ENCODE assay signal across 11 cellular contexts in the genomic region with DNA sequence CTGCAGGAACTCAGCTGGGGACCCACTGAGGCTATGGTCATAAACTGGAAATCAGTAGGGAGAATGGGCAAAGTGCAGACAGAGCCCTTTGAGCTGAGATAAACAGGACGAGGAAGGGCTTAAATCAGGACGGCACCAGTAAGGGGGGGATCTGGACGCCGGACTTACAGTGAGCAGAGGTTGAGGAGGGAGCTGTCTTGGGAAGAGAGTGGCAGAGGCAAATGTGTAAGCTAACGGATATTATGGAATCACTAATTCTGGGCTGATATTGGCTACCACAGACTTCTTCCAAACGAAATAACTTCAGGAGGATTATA. TPM values are rescaled to one million over a fixed set of nuclear protein-coding genes. Genes with fewer than 3 reads are reported as not detected.
A peak's percentile ranks its signal among the peaks of the same experiment; 100 is the strongest.
DNase-seq lines count a peak whose midpoint lies in the region; ATAC-seq and TF ChIP-seq lines count a peak whose summit lies in the region.
"Had no signal": no experiment of that assay in that cellular context is flagged by ENCODE, and none has a peak within 500 bp of the region (broad histone marks: within the 10 kb centered on the region; RNA-seq: fewer than 3 reads in every experiment).

No MANE protein-coding gene starts in this region.

- TF ChIP-seq CTCF in lower lobe of right lung (IDR thresholded peaks at IDR 0.05) (no peak), stomach (IDR thresholded peaks at IDR 0.05) (no peak)

- H3K4me1 ChIP-seq in NT2/D1 (ENCODE audit: insufficient read depth, insufficient read length) = no peaks in the 10 kb centered on the region
- peaks cover 7% of the 10 kb centered on the region for H3K4me1 ChIP-seq in lower lobe of right lung
- H3K4me1 ChIP-seq in stomach = peaks cover 12 to 45% (median 22%) of the 10 kb centered on the region in 4 donors

- H3K27me3 ChIP-seq in NT2/D1 (ENCODE audit: insufficient read depth, insufficient read length) (peaks cover 38% of the 10 kb centered on the region), lower lobe of right lung (ENCODE audit: low read depth) (no peaks in the 10 kb centered on the region), stomach (peaks cover 0 to 11% (median 10%) of the 10 kb centered on the region in 3 donors)

- no peak for TF ChIP-seq EP300 in stomach (IDR thresholded peaks at IDR 0.05)

- ATAC-seq in esophagus mucosa (peak; percentile 7), lower lobe of right lung (peak; percentile 35 to 45)
- ATAC-seq: activated CD8-positive, alpha-beta memory T cell treated with anti-CD3 and anti-CD28 coated beads, Interleukin-2, amount 10 ng/mL, durations not matched to agents 7 days and 5 days had no signal

- DNase-seq in NT2/D1 (ENCODE audit: low read depth, low spot score) (no peak), lower lobe of right lung (no peak), stomach (no peak), DMS 273 (lab: John Stamatoyannopoulos, UW; ENCODE audit: unreplicated experiment) (no peak), KG1 (lab: John Stamatoyannopoulos, UW) (no peak), COLO668 (lab: John Stamatoyannopoulos, UW; ENCODE audit: unreplicated experiment) (no peak)
- no peak for DNase-seq in activated effector memory CD4-positive, alpha-beta T cell treated with anti-CD3 and anti-CD28 coated beads, Interleukin-2, amount 50 U/mL, for 16 hours
- DNase-seq: activated CD8-positive, alpha-beta memory T cell treated with anti-CD3 and anti-CD28 coated beads, Interleukin-2, amount 10 ng/mL, durations not matched to agents 7 days and 5 days; erythroblast had no signal

- H3K4me3 ChIP-seq in NT2/D1 (ENCODE audit: insufficient read length, low read depth) (peak overlapping the region; percentile 70), lower lobe of right lung (peak overlapping the region; percentile 75), stomach (peak overlapping the region; percentile 64 to 70 (median 66))

- H3K36me3 ChIP-seq in NT2/D1 (ENCODE audit: insufficient read depth, insufficient read length, low read length) = no peaks in the 10 kb centered on the region
- no peaks in the 10 kb centered on the region for H3K36me3 ChIP-seq in lower lobe of right lung
- no peaks in the 10 kb centered on the region for H3K36me3 ChIP-seq in stomach

- H3K9me3 ChIP-seq in NT2/D1 (ENCODE audit: insufficient read depth, low read length) (peaks cover 6% of the 10 kb centered on the region; the same call in 1 of the 2 replicates), lower lobe of right lung (no peaks in the 10 kb centered on the region), stomach (peaks cover 0 to 3% (median 0%) of the 10 kb centered on the region in 4 donors)

- WGBS in stomach, 5 donors = 11 to 22% (median 19%) methylated on average over 6 of the region's 6 CpGs

- no peak for TF ChIP-seq POLR2A in stomach (IDR thresholded peaks at IDR 0.05)

- intact Hi-C loops in lower lobe of right lung (cut with DNase I) (no loop called here), stomach (cut with DNase I; ENCODE audit: low total_unique reads) (no loop called here)

- H3K9ac ChIP-seq in NT2/D1 (ENCODE audit: insufficient read length, low read depth) = peak overlapping the region; percentile 95

- H3K27ac ChIP-seq in lower lobe of right lung (peak overlapping the region; percentile 91), stomach (peak overlapping the region in 4 of 5 donors; percentile 68 to 87 (median 80))

RNA-seq across cellular contexts. Expression of a gene that starts 0.5 kb away (rescaled TPM):
- total RNA-seq in esophagus mucosa = 4.9 TPM
- total RNA-seq in lower lobe of right lung = 273 TPM
- 100 to 1,000 TPM in 1 of 5 donors, 10 to 100 TPM in 4; 11.6 to 546 (median 15.8) TPM for total RNA-seq in stomach
- 10 to 100 TPM in 2 of 3 donors, 1 to 10 TPM in 1; 4.4 to 10.7 (median 10.4) TPM for polyA plus RNA-seq in stomach
- total RNA-seq: activated CD8-positive, alpha-beta memory T cell treated with anti-CD3 and anti-CD28 coated beads, Interleukin-2, amount 10 ng/mL, durations not matched to agents 7 days and 5 days; G401 had no signal

RNA-seq across cellular contexts. Expression of a gene that starts 49.1 kb away (rescaled TPM):
- not detected for total RNA-seq in esophagus mucosa
- not detected for total RNA-seq in lower lobe of right lung
- not detected for total RNA-seq in stomach
- polyA plus RNA-seq in stomach = not detected
- total RNA-seq: activated CD8-positive, alpha-beta memory T cell treated with anti-CD3 and anti-CD28 coated beads, Interleukin-2, amount 10 ng/mL, durations not matched to agents 7 days and 5 days; G401 had no signal
